1 cellular context compared by ENCODE assay signal in genomic region chr3:72447059-72447946, GRCh38.
TF ChIP-seq lines count a peak whose summit lies in the region.

No MANE protein-coding gene starts in this region.

TF ChIP-seq in HepG2, 621 proteins besides CTCF, POLR2A, EP300 and RAD21 (continued from another document and continues in another):
- TF ChIP-seq ZNF142 (CRISPR knock-in tag; IDR thresholded peaks at IDR 0.05) (peak; percentile 76; the same call in 1 of the 2 replicates), ATM (IDR thresholded peaks at IDR 0.05; ENCODE audit: borderline replicate concordance) (no peak), JUNB (CRISPR knock-in tag; IDR thresholded peaks at IDR 0.05; ENCODE audit: borderline replicate concordance) (no peak), TERF1 (CRISPR knock-in tag; IDR thresholded peaks at IDR 0.05) (no peak), ZKSCAN5 (CRISPR knock-in tag; IDR thresholded peaks at IDR 0.05) (no peak), ZNF773 (CRISPR knock-in tag; IDR thresholded peaks at IDR 0.05; ENCODE audit: borderline replicate concordance) (peak; percentile 84; the same call in 1 of the 2 replicates), ZNF34 (CRISPR knock-in tag; IDR thresholded peaks at IDR 0.05; ENCODE audit: borderline replicate concordance) (no peak), MYC (CRISPR knock-in tag; IDR thresholded peaks at IDR 0.05; ENCODE audit: borderline replicate concordance) (peak; percentile 50), ZNF281 (CRISPR knock-in tag; IDR thresholded peaks at IDR 0.05; ENCODE audit: borderline replicate concordance) (no peak), ZNF382 (CRISPR knock-in tag; IDR thresholded peaks at IDR 0.05; ENCODE audit: borderline replicate concordance) (no peak), FOXP4 (CRISPR knock-in tag; IDR thresholded peaks at IDR 0.05) (no peak), PAWR (CRISPR knock-in tag; IDR thresholded peaks at IDR 0.05; ENCODE audit: borderline replicate concordance) (no peak), STAG1 (CRISPR knock-in tag; IDR thresholded peaks at IDR 0.05) (no peak), NFIC (IDR thresholded peaks at IDR 0.05; ENCODE audit: low read length) (no peak), E2F1 (CRISPR knock-in tag; IDR thresholded peaks at IDR 0.05) (no peak), ZNF543 (CRISPR knock-in tag; IDR thresholded peaks at IDR 0.05) (no peak; the same call in 1 of the 2 replicates), ZNF326 (CRISPR knock-in tag; IDR thresholded peaks at IDR 0.05; ENCODE audit: borderline replicate concordance) (no peak), ELF4 (CRISPR knock-in tag; IDR thresholded peaks at IDR 0.05; ENCODE audit: borderline replicate concordance) (no peak), SMARCE1 (IDR thresholded peaks at IDR 0.05; ENCODE audit: borderline replicate concordance) (no peak), NCOA2 (CRISPR knock-in tag; IDR thresholded peaks at IDR 0.05) (no peak), TOPORS (CRISPR knock-in tag; IDR thresholded peaks at IDR 0.05) (peak; percentile 86; the same call in 1 of the 2 replicates), FOXA1 (IDR thresholded peaks at IDR 0.05) (no peak), FOXA1 (CRISPR knock-in tag; IDR thresholded peaks at IDR 0.05) (no peak), ZNF619 (CRISPR knock-in tag; IDR thresholded peaks at IDR 0.05) (no peak)
- TF ChIP-seq, protein P1, sequence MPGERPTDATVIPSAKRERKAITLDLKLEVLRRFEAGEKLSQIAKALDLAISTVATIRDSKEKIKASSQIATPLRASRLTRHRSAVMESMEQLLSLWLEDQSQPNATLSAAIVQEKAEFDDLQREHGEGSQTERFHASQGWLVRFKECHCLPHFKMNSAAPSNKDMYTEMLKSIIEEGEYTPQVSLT (CRISPR knock-in tag; IDR thresholded peaks at IDR 0.05; ENCODE audit: borderline replicate concordance, low read depth) = peak; percentile 38; the same call in 1 of the 2 replicates
- TF ChIP-seq, protein P2, sequence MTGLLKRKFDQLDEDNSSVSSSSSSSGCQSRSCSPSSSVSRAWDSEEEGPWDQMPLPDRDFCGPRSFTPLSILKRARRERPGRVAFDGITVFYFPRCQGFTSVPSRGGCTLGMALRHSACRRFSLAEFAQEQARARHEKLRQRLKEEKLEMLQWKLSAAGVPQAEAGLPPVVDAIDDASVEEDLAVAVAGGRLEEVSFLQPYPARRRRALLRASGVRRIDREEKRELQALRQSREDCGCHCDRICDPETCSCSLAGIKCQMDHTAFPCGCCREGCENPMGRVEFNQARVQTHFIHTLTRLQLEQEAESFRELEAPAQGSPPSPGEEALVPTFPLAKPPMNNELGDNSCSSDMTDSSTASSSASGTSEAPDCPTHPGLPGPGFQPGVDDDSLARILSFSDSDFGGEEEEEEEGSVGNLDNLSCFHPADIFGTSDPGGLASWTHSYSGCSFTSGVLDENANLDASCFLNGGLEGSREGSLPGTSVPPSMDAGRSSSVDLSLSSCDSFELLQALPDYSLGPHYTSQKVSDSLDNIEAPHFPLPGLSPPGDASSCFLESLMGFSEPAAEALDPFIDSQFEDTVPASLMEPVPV (CRISPR knock-in tag; IDR thresholded peaks at IDR 0.05) = no peak; the same call in 1 of the 2 replicates
- TF ChIP-seq, protein P3, sequence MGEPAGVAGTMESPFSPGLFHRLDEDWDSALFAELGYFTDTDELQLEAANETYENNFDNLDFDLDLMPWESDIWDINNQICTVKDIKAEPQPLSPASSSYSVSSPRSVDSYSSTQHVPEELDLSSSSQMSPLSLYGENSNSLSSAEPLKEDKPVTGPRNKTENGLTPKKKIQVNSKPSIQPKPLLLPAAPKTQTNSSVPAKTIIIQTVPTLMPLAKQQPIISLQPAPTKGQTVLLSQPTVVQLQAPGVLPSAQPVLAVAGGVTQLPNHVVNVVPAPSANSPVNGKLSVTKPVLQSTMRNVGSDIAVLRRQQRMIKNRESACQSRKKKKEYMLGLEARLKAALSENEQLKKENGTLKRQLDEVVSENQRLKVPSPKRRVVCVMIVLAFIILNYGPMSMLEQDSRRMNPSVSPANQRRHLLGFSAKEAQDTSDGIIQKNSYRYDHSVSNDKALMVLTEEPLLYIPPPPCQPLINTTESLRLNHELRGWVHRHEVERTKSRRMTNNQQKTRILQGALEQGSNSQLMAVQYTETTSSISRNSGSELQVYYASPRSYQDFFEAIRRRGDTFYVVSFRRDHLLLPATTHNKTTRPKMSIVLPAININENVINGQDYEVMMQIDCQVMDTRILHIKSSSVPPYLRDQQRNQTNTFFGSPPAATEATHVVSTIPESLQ (CRISPR knock-in tag; conservative IDR thresholded peaks at IDR 0.05) = no peak
- TF ChIP-seq, protein P4, sequence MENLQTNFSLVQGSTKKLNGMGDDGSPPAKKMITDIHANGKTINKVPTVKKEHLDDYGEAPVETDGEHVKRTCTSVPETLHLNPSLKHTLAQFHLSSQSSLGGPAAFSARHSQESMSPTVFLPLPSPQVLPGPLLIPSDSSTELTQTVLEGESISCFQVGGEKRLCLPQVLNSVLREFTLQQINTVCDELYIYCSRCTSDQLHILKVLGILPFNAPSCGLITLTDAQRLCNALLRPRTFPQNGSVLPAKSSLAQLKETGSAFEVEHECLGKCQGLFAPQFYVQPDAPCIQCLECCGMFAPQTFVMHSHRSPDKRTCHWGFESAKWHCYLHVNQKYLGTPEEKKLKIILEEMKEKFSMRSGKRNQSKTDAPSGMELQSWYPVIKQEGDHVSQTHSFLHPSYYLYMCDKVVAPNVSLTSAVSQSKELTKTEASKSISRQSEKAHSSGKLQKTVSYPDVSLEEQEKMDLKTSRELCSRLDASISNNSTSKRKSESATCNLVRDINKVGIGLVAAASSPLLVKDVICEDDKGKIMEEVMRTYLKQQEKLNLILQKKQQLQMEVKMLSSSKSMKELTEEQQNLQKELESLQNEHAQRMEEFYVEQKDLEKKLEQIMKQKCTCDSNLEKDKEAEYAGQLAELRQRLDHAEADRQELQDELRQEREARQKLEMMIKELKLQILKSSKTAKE (CRISPR knock-in tag; IDR thresholded peaks at IDR 0.05; ENCODE audit: borderline replicate concordance) = no peak
- TF ChIP-seq, protein P5, sequence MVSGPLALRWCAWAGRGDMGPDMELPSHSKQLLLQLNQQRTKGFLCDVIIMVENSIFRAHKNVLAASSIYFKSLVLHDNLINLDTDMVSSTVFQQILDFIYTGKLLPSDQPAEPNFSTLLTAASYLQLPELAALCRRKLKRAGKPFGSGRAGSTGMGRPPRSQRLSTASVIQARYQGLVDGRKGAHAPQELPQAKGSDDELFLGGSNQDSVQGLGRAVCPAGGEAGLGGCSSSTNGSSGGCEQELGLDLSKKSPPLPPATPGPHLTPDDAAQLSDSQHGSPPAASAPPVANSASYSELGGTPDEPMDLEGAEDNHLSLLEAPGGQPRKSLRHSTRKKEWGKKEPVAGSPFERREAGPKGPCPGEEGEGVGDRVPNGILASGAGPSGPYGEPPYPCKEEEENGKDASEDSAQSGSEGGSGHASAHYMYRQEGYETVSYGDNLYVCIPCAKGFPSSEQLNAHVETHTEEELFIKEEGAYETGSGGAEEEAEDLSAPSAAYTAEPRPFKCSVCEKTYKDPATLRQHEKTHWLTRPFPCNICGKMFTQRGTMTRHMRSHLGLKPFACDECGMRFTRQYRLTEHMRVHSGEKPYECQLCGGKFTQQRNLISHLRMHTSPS (CRISPR knock-in tag; IDR thresholded peaks at IDR 0.05; ENCODE audit: low read depth) = no peak
- TF ChIP-seq, protein P6, sequence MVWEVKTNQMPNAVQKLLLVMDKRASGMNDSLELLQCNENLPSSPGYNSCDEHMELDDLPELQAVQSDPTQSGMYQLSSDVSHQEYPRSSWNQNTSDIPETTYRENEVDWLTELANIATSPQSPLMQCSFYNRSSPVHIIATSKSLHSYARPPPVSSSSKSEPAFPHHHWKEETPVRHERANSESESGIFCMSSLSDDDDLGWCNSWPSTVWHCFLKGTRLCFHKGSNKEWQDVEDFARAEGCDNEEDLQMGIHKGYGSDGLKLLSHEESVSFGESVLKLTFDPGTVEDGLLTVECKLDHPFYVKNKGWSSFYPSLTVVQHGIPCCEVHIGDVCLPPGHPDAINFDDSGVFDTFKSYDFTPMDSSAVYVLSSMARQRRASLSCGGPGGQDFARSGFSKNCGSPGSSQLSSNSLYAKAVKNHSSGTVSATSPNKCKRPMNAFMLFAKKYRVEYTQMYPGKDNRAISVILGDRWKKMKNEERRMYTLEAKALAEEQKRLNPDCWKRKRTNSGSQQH (CRISPR knock-in tag; IDR thresholded peaks at IDR 0.05; ENCODE audit: low read depth) = no peak
